ENCODE assay signal across 21 cellular contexts in genomic region chr9:129673602-129674001, GRCh38. TPM values are rescaled to one million over a fixed set of nuclear protein-coding genes. Genes with fewer than 3 reads are reported as not detected.
"Had no signal": no experiment of that assay in that cellular context is flagged by ENCODE, and none has a peak within 500 bp of the region (broad histone marks: within the 10 kb centered on the region; RNA-seq: fewer than 3 reads in every experiment).

No MANE protein-coding gene starts in this region.

- H3K4me3 ChIP-seq: coronary artery, hepatocyte, lung, ovary, smooth muscle cell had no signal

- H3K4me3 Mint-ChIP-seq: endodermal cell, naive B cell, nephron progenitor cell had no signal

- DNase-seq: effector CD4-positive, alpha-beta T cell; endodermal cell; erythroblast; foreskin keratinocyte; kidney; left cardiac atrium; left ventricle myocardium superior; mesendoderm; naive B cell; nephron progenitor cell; ovary; stimulated activated CD4-positive, alpha-beta T cell treated with anti-CD3 and anti-CD28 coated beads, Interleukin-2, amount 100 ng/mL, for 48 hours; stimulated activated naive CD4-positive, alpha-beta T cell treated with Interleukin-2 at 50 U/mL for 16 hours; trophoblast cell had no signal

- H3K9me3 ChIP-seq: ovary had no signal

- H3K27me3 ChIP-seq: ovary had no signal

- H3K9me3 Mint-ChIP-seq: endodermal cell, naive B cell, nephron progenitor cell had no signal

- H3K36me3 ChIP-seq: ovary had no signal

- H3K36me3 Mint-ChIP-seq: naive B cell had no signal

- H3K4me1 Mint-ChIP-seq: naive B cell had no signal

- H3K27ac Mint-ChIP-seq: endodermal cell had no signal

- H3K4me1 ChIP-seq: foreskin keratinocyte had no signal

- H3K27ac ChIP-seq: coronary artery, foreskin keratinocyte, hepatocyte, ovary had no signal

RNA-seq across cellular contexts. Expression of gene PRRX2, which starts 8.2 kb away (rescaled TPM):
- total RNA-seq: foreskin keratinocyte had no signal

RNA-seq across cellular contexts. Expression of gene C9orf50, which starts 52.7 kb away (rescaled TPM):
- total RNA-seq: dermis microvascular lymphatic vessel endothelial cell, endodermal cell, endothelial cell of umbilical vein, foreskin keratinocyte, hepatocyte, left cardiac atrium, left ventricle myocardium superior, posterior vena cava, smooth muscle cell had no signal
